In the genomic region with DNA sequence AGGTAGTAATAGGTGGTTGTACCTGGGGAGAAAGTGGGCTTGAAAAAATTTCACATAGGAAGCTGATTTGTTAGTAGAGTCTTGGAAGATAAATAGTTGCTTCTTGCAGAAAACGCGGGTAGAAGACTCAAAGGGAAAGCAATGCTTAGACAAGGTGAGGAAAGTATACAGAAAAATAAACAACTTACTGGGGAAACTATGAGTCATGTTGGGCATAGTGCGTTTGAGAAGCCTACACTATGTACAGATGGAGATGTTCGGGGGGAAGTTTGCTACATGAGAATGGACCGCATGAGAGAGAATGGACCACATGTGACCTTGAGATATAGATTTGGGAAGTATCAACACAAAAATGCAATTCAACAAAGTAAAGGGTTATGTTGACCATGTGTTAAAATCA, we compare ENCODE assay signal across 3 cellular contexts.
TF ChIP-seq lines count a peak whose summit lies in the region.

No MANE protein-coding gene starts in this region.

TF ChIP-seq in A549, 52 proteins besides CTCF, POLR2A, EP300 and RAD21:
- 0 out of 2 replicates have a peak, but pooled peaks have one; percentile 9 for TF ChIP-seq MAX (IDR thresholded peaks at IDR 0.05)
- TF ChIP-seq SMC3 (IDR thresholded peaks at IDR 0.05) = no peak
- TF ChIP-seq JUN (IDR thresholded peaks at IDR 0.05) = no peak
- TF ChIP-seq HDAC2 (IDR thresholded peaks at IDR 0.05) = no peak
- TF ChIP-seq KDM5A (IDR thresholded peaks at IDR 0.05) = no peak
- no peak for TF ChIP-seq KDM1A (IDR thresholded peaks at IDR 0.05; ENCODE audit: low read depth)
- no peak for TF ChIP-seq EHMT2 (IDR thresholded peaks at IDR 0.05; ENCODE audit: low read depth)
- no peak for TF ChIP-seq RCOR1 (IDR thresholded peaks at IDR 0.05; ENCODE audit: low read depth, low read length)
- no peak for TF ChIP-seq FOSL2 (IDR thresholded peaks at IDR 0.05)
- TF ChIP-seq FOSL2 (CRISPR knock-in tag; IDR thresholded peaks at IDR 0.05) = 0 out of 2 replicates have a peak, but pooled peaks have one; percentile 25

TF ChIP-seq in IMR-90, 13 proteins besides CTCF, POLR2A, EP300 and RAD21:
- TF ChIP-seq MXI1 (IDR thresholded peaks at IDR 0.05; ENCODE audit: borderline replicate concordance, low read depth, low read length) = no peak
- TF ChIP-seq RCOR1 (IDR thresholded peaks at IDR 0.05; ENCODE audit: insufficient replicate concordance, low read length) = no peak
- no peak for TF ChIP-seq USF2 (IDR thresholded peaks at IDR 0.05; ENCODE audit: low read depth, low read length)
- no peak for TF ChIP-seq ELK1 (IDR thresholded peaks at IDR 0.05; ENCODE audit: borderline replicate concordance, low read depth, low read length)
- TF ChIP-seq CHD1 (IDR thresholded peaks at IDR 0.05; ENCODE audit: low read depth, low read length) = no peak
- TF ChIP-seq BHLHE40 (IDR thresholded peaks at IDR 0.05; ENCODE audit: low read depth, low read length) = no peak
- TF ChIP-seq NFE2L2 (IDR thresholded peaks at IDR 0.05; ENCODE audit: low read depth, low read length) = no peak
- TF ChIP-seq RFX5 (IDR thresholded peaks at IDR 0.05; ENCODE audit: low read depth, low read length) = no peak
- no peak for TF ChIP-seq SMC3 (IDR thresholded peaks at IDR 0.05; ENCODE audit: low read depth, low read length)
- TF ChIP-seq FOS (IDR thresholded peaks at IDR 0.05; ENCODE audit: low read depth, low read length) = no peak
- no peak for TF ChIP-seq MAZ (IDR thresholded peaks at IDR 0.05; ENCODE audit: borderline replicate concordance, low read depth, low read length)
- TF ChIP-seq MAFK (IDR thresholded peaks at IDR 0.05; ENCODE audit: low read depth, low read length) = no peak
- TF ChIP-seq CEBPB (IDR thresholded peaks at IDR 0.05; ENCODE audit: low read depth, low read length) = no peak
TF ChIP-seq in IMR-90: peak in this region for 0.

TF ChIP-seq in WTC11, 78 proteins besides CTCF, POLR2A, EP300 and RAD21:
- no peak for TF ChIP-seq NFATC4 (CRISPR knock-in tag; IDR thresholded peaks at IDR 0.05)
- TF ChIP-seq E2F5 (CRISPR knock-in tag; IDR thresholded peaks at IDR 0.05) = no peak
- TF ChIP-seq MAX (CRISPR knock-in tag; IDR thresholded peaks at IDR 0.05) = no peak
- TF ChIP-seq, protein P1, sequence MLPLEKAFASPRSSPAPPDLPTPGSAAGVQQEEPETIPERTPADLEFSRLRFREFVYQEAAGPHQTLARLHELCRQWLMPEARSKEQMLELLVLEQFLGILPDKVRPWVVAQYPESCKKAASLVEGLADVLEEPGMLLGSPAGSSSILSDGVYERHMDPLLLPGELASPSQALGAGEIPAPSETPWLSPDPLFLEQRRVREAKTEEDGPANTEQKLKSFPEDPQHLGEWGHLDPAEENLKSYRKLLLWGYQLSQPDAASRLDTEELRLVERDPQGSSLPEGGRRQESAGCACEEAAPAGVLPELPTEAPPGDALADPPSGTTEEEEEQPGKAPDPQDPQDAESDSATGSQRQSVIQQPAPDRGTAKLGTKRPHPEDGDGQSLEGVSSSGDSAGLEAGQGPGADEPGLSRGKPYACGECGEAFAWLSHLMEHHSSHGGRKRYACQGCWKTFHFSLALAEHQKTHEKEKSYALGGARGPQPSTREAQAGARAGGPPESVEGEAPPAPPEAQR (CRISPR knock-in tag; IDR thresholded peaks at IDR 0.05) = no peak
- TF ChIP-seq ZNF416 (CRISPR knock-in tag; IDR thresholded peaks at IDR 0.05) = no peak
- TF ChIP-seq, protein P2, sequence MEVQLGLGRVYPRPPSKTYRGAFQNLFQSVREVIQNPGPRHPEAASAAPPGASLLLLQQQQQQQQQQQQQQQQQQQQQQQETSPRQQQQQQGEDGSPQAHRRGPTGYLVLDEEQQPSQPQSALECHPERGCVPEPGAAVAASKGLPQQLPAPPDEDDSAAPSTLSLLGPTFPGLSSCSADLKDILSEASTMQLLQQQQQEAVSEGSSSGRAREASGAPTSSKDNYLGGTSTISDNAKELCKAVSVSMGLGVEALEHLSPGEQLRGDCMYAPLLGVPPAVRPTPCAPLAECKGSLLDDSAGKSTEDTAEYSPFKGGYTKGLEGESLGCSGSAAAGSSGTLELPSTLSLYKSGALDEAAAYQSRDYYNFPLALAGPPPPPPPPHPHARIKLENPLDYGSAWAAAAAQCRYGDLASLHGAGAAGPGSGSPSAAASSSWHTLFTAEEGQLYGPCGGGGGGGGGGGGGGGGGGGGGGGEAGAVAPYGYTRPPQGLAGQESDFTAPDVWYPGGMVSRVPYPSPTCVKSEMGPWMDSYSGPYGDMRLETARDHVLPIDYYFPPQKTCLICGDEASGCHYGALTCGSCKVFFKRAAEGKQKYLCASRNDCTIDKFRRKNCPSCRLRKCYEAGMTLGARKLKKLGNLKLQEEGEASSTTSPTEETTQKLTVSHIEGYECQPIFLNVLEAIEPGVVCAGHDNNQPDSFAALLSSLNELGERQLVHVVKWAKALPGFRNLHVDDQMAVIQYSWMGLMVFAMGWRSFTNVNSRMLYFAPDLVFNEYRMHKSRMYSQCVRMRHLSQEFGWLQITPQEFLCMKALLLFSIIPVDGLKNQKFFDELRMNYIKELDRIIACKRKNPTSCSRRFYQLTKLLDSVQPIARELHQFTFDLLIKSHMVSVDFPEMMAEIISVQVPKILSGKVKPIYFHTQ (CRISPR knock-in tag; IDR thresholded peaks at IDR 0.05) = no peak
- TF ChIP-seq, protein P3, sequence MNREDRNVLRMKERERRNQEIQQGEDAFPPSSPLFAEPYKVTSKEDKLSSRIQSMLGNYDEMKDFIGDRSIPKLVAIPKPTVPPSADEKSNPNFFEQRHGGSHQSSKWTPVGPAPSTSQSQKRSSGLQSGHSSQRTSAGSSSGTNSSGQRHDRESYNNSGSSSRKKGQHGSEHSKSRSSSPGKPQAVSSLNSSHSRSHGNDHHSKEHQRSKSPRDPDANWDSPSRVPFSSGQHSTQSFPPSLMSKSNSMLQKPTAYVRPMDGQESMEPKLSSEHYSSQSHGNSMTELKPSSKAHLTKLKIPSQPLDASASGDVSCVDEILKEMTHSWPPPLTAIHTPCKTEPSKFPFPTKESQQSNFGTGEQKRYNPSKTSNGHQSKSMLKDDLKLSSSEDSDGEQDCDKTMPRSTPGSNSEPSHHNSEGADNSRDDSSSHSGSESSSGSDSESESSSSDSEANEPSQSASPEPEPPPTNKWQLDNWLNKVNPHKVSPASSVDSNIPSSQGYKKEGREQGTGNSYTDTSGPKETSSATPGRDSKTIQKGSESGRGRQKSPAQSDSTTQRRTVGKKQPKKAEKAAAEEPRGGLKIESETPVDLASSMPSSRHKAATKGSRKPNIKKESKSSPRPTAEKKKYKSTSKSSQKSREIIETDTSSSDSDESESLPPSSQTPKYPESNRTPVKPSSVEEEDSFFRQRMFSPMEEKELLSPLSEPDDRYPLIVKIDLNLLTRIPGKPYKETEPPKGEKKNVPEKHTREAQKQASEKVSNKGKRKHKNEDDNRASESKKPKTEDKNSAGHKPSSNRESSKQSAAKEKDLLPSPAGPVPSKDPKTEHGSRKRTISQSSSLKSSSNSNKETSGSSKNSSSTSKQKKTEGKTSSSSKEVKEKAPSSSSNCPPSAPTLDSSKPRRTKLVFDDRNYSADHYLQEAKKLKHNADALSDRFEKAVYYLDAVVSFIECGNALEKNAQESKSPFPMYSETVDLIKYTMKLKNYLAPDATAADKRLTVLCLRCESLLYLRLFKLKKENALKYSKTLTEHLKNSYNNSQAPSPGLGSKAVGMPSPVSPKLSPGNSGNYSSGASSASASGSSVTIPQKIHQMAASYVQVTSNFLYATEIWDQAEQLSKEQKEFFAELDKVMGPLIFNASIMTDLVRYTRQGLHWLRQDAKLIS (CRISPR knock-in tag; IDR thresholded peaks at IDR 0.05; ENCODE audit: borderline replicate concordance) = no peak
- no peak for TF ChIP-seq NFYB (CRISPR knock-in tag; conservative IDR thresholded peaks at IDR 0.05; ENCODE audit: low read depth)
- no peak for TF ChIP-seq SOX15 (CRISPR knock-in tag; IDR thresholded peaks at IDR 0.05)
- TF ChIP-seq JAZF1 (CRISPR knock-in tag; IDR thresholded peaks at IDR 0.05) = no peak
- no peak for TF ChIP-seq CBFB (CRISPR knock-in tag; IDR thresholded peaks at IDR 0.05; ENCODE audit: low read depth)
- no peak for TF ChIP-seq FOXP1 (CRISPR knock-in tag; IDR thresholded peaks at IDR 0.05; ENCODE audit: borderline replicate concordance)
- TF ChIP-seq, protein P4, sequence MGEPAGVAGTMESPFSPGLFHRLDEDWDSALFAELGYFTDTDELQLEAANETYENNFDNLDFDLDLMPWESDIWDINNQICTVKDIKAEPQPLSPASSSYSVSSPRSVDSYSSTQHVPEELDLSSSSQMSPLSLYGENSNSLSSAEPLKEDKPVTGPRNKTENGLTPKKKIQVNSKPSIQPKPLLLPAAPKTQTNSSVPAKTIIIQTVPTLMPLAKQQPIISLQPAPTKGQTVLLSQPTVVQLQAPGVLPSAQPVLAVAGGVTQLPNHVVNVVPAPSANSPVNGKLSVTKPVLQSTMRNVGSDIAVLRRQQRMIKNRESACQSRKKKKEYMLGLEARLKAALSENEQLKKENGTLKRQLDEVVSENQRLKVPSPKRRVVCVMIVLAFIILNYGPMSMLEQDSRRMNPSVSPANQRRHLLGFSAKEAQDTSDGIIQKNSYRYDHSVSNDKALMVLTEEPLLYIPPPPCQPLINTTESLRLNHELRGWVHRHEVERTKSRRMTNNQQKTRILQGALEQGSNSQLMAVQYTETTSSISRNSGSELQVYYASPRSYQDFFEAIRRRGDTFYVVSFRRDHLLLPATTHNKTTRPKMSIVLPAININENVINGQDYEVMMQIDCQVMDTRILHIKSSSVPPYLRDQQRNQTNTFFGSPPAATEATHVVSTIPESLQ (CRISPR knock-in tag; IDR thresholded peaks at IDR 0.05) = no peak
